ENCODE assay signal across 1 cellular context in genomic region chr6:158233214-158233795, GRCh38.
TF ChIP-seq lines count a peak whose summit lies in the region.

No MANE protein-coding gene starts in this region.

TF ChIP-seq in HepG2, 621 proteins besides CTCF, POLR2A, EP300 and RAD21 (continued from another document):
- TF ChIP-seq ZBTB33 (CRISPR knock-in tag; IDR thresholded peaks at IDR 0.05) (no peak), ZNF12 (CRISPR knock-in tag; IDR thresholded peaks at IDR 0.05) (no peak), SMAD9 (CRISPR knock-in tag; IDR thresholded peaks at IDR 0.05) (no peak), SYNCRIP (IDR thresholded peaks at IDR 0.05; ENCODE audit: insufficient read depth, low read depth, low read length) (no peak), RELA (CRISPR knock-in tag; IDR thresholded peaks at IDR 0.05) (no peak), ZSCAN20 (CRISPR knock-in tag; IDR thresholded peaks at IDR 0.05; ENCODE audit: borderline replicate concordance) (no peak), PLSCR1 (CRISPR knock-in tag; IDR thresholded peaks at IDR 0.05; ENCODE audit: borderline replicate concordance) (no peak), NFRKB (IDR thresholded peaks at IDR 0.05) (no peak), GRHL1 (CRISPR knock-in tag; conservative IDR thresholded peaks at IDR 0.05) (no peak), ATF7 (IDR thresholded peaks at IDR 0.05) (no peak), ATF7 (CRISPR knock-in tag; IDR thresholded peaks at IDR 0.05) (no peak), ZNF691 (CRISPR knock-in tag; IDR thresholded peaks at IDR 0.05; ENCODE audit: borderline replicate concordance, low read depth) (no peak), TEAD3 (CRISPR knock-in tag; optimal IDR thresholded peaks at IDR 0.05; ENCODE audit: borderline replicate concordance) (peak; percentile 34), ZNF207 (IDR thresholded peaks at IDR 0.05; ENCODE audit: borderline replicate concordance) (no peak), THAP11 (CRISPR knock-in tag; IDR thresholded peaks at IDR 0.05) (no peak), ZMAT5 (CRISPR knock-in tag; IDR thresholded peaks at IDR 0.05; ENCODE audit: borderline replicate concordance, low read depth) (no peak), NCOA1 (CRISPR knock-in tag; IDR thresholded peaks at IDR 0.05) (peak; percentile 83; the same call in 1 of the 2 replicates), MAFK (conservative IDR thresholded peaks at IDR 0.05 in 1 of 2, IDR thresholded peaks at IDR 0.05 in 1 of 2; ENCODE audit: low read length in 2 of 2) (no peak), HNF1A (IDR thresholded peaks at IDR 0.05; ENCODE audit: low read depth) (no peak), HNF1A (CRISPR knock-in tag; IDR thresholded peaks at IDR 0.05; ENCODE audit: borderline replicate concordance) (no peak)
- TF ChIP-seq, protein P1, sequence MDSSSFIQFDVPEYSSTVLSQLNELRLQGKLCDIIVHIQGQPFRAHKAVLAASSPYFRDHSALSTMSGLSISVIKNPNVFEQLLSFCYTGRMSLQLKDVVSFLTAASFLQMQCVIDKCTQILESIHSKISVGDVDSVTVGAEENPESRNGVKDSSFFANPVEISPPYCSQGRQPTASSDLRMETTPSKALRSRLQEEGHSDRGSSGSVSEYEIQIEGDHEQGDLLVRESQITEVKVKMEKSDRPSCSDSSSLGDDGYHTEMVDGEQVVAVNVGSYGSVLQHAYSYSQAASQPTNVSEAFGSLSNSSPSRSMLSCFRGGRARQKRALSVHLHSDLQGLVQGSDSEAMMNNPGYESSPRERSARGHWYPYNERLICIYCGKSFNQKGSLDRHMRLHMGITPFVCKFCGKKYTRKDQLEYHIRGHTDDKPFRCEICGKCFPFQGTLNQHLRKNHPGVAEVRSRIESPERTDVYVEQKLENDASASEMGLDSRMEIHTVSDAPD (CRISPR knock-in tag; IDR thresholded peaks at IDR 0.05) = no peak
- TF ChIP-seq, protein P2, sequence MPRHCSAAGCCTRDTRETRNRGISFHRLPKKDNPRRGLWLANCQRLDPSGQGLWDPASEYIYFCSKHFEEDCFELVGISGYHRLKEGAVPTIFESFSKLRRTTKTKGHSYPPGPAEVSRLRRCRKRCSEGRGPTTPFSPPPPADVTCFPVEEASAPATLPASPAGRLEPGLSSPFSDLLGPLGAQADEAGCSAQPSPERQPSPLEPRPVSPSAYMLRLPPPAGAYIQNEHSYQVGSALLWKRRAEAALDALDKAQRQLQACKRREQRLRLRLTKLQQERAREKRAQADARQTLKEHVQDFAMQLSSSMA (CRISPR knock-in tag; IDR thresholded peaks at IDR 0.05) = no peak
TF ChIP-seq in HepG2: peak in this region for 39.
